Comparison of ENCODE assay signal across 8 cellular contexts in genomic region chr6:151044465-151045441, GRCh38.
A peak's percentile ranks its signal among the peaks of the same experiment; 100 is the strongest.
DNase-seq lines count a peak whose midpoint lies in the region; ATAC-seq and TF ChIP-seq lines count a peak whose summit lies in the region.

No MANE protein-coding gene starts in this region.

- intact Hi-C loops in thyroid gland (cut with DNase I), result no loop called here

- ATAC-seq in HG03039 (IDR thresholded peaks at IDR 0.05; ENCODE audit: unreplicated experiment), result no peak

- H3K4me3 ChIP-seq in LNCaP clone FGC (ENCODE audit: low read depth, low read length) (0 out of 2 replicates have a peak overlapping the region, but pooled peaks have one; percentile 4), thyroid gland (replicated peaks in 1 of 3) (no peak overlapping the region)

- H3K27me3 ChIP-seq in thyroid gland, result no peaks in the 10 kb centered on the region

- in situ Hi-C loops in GM13976 (cut with MboI; ENCODE audit: low sequenced_read_pairs, unreplicated experiment), result no loop called here

- no peaks in the 10 kb centered on the region for H3K9me3 ChIP-seq in thyroid gland

- H3K4me1 ChIP-seq in thyroid gland, result peaks cover 6 to 19% of the 10 kb centered on the region in 2 donors

- peak; percentile 97 for DNase-seq in LNCaP clone FGC (ENCODE audit: low read depth)
- DNase-seq in amniotic epithelial cell (ENCODE audit: low read depth), result peak; percentile 84
- peak; percentile 94 for DNase-seq in iris pigment epithelial cell (ENCODE audit: low read depth)
- peak; percentile 90 to 93 for DNase-seq in thyroid gland
- DNase-seq in GM13976 (ENCODE audit: low spot score), result no peak
- no peak for DNase-seq in inferior parietal cortex (ENCODE audit: extremely low spot score)
- DNase-seq in stimulated activated CD4-positive, alpha-beta T cell treated with anti-CD3 and anti-CD28 coated beads, Interleukin-1b, Interleukin-23, amount 100 ng/mL, for 48 hours, result no peak

- no peak for TF ChIP-seq CTCF in LNCaP clone FGC (IDR thresholded peaks at IDR 0.05; ENCODE audit: control insufficient read depth, extremely low read depth, insufficient read depth)
- no peak for TF ChIP-seq CTCF in thyroid gland (IDR thresholded peaks at IDR 0.05)
- no peak for TF ChIP-seq CTCF in GM13976 (IDR thresholded peaks at IDR 0.05; ENCODE audit: borderline replicate concordance, control extremely low read depth, extremely low read depth, insufficient read depth, missing control alignments)

- H3K27ac ChIP-seq in thyroid gland, result peak overlapping the region; percentile 69 to 88 (median 72)

- H3K36me3 ChIP-seq in thyroid gland, result no peaks in the 10 kb centered on the region

- 23 to 28% methylated on average over 26 of the region's 26 CpGs for WGBS in thyroid gland, 2 donors

- no peak for TF ChIP-seq POLR2A in thyroid gland (IDR thresholded peaks at IDR 0.05)

Comparison
In these comparisons a context has a peak if more than half of its experiments do, and no peak if none do; other contexts are left out.
1. DNase-seq: peak in LNCaP clone FGC (single experiment), amniotic epithelial cell (single experiment), iris pigment epithelial cell (single experiment) and thyroid gland (2 of 2); none in GM13976 (single experiment), inferior parietal cortex (single experiment) and stimulated activated CD4-positive, alpha-beta T cell treated with anti-CD3 and anti-CD28 coated beads, Interleukin-1b, Interleukin-23, amount 100 ng/mL, for 48 hours (single experiment).